Comparison of ENCODE assay signal across 1 cellular context in the genomic region with DNA sequence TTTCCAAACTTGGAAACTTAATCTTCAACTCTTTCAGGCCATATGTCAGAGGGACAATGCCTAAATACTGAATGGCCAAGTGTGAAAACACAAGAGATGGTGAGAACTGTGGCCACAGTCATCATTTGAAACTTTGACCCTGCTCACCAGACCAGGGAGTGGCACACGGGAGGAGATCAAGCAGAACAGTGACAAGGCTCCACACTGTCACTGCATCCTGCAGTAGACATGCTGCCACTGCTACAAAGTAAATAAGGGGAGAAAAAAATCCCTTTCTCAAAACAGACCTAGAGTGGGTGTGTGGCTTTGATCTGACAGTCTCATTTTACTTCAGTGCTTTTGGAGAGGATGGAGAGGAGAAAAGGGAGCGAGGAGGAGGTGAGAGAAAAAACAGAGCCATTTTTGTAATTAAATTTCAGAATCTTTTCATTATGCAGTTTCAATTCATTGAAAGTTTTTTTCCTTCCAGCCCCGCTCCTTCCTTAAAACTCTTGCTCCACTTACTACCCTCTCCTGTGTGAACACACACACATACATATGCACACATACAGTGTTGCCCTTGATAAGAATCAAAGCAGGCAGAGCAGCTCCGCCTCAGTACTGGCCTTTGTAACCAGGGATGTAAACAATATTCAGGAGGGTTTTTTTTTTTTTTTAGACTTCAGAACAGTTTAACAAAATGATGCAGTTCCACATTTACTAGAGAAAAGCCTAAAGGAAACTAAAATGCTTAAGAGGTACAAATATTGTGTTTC.
A peak's percentile ranks its signal among the peaks of the same experiment; 100 is the strongest.
TF ChIP-seq lines count a peak whose summit lies in the region.

No MANE protein-coding gene starts in this region.

TF ChIP-seq in GM12878, 131 proteins besides CTCF, POLR2A, EP300 and RAD21 (continued from another document and continues in another):
- TF ChIP-seq PBX3 (IDR thresholded peaks at IDR 0.05; ENCODE audit: insufficient replicate concordance, low read depth, low read length) (no peak), SREBF2 (IDR thresholded peaks at IDR 0.05; ENCODE audit: low read length) (no peak), IRF4 (IDR thresholded peaks at IDR 0.05; ENCODE audit: low read depth, low read length) (peak; percentile 78; the same call in 1 of the 2 replicates), CEBPB (IDR thresholded peaks at IDR 0.05; ENCODE audit: borderline replicate concordance in 1 of 2, low read depth in 2 of 2, low read length in 2 of 2) (0 out of 4 replicates have a peak, but pooled peaks of 1 of the 2 experiments have one; percentile 14), CHD1 (IDR thresholded peaks at IDR 0.05; ENCODE audit: low read depth, low read length) (no peak), JUNB (IDR thresholded peaks at IDR 0.05) (no peak; the same call in 1 of the 2 replicates), ZZZ3 (IDR thresholded peaks at IDR 0.05; ENCODE audit: control insufficient read depth, insufficient read length, low read depth) (no peak), CHD2 (IDR thresholded peaks at IDR 0.05; ENCODE audit: borderline replicate concordance, low read depth, low read length) (no peak), ZNF622 (IDR thresholded peaks at IDR 0.05) (no peak), YBX1 (IDR thresholded peaks at IDR 0.05) (no peak), CBX5 (IDR thresholded peaks at IDR 0.05; ENCODE audit: low read depth) (peak; percentile 53; the same call in 1 of the 2 replicates), E2F4 (IDR thresholded peaks at IDR 0.05; ENCODE audit: low read depth, low read length) (no peak), SPI1 (IDR thresholded peaks at IDR 0.05; ENCODE audit: borderline replicate concordance, insufficient read depth, low read depth, low read length) (no peak), BCL11A (IDR thresholded peaks at IDR 0.05; ENCODE audit: low read depth, low read length) (peak; percentile 28; the same call in 1 of the 2 replicates), STAT3 (IDR thresholded peaks at IDR 0.05; ENCODE audit: low read depth, low read length) (no peak), SIX5 (IDR thresholded peaks at IDR 0.05; ENCODE audit: low read depth, low read length, severe bottlenecking) (no peak), NFXL1 (IDR thresholded peaks at IDR 0.05; ENCODE audit: borderline replicate concordance) (no peak), ZNF384 (IDR thresholded peaks at IDR 0.05; ENCODE audit: borderline replicate concordance, low read depth, low read length) (peak; percentile 54), ZSCAN29 (IDR thresholded peaks at IDR 0.05) (no peak), ZBTB40 (IDR thresholded peaks at IDR 0.05; ENCODE audit: borderline replicate concordance) (no peak), TARDBP (IDR thresholded peaks at IDR 0.05; ENCODE audit: borderline replicate concordance) (no peak), MEF2A (IDR thresholded peaks at IDR 0.05; ENCODE audit: insufficient read depth, low read depth, low read length) (0 out of 2 replicates have a peak, but pooled peaks have one; percentile 13), SMAD5 (IDR thresholded peaks at IDR 0.05; ENCODE audit: low read depth) (no peak), DPF2 (IDR thresholded peaks at IDR 0.05) (0 out of 2 replicates have a peak, but pooled peaks have one; percentile 39), STAT1 (conservative IDR thresholded peaks at IDR 0.05) (no peak), BHLHE40 (IDR thresholded peaks at IDR 0.05; ENCODE audit: borderline replicate concordance in 1 of 2, low read depth in 2 of 2, low read length in 1 of 2) (peak; percentile 91 to 94), SMARCA5 (IDR thresholded peaks at IDR 0.05) (no peak), RAD51 (IDR thresholded peaks at IDR 0.05) (no peak), ZBED1 (IDR thresholded peaks at IDR 0.05; ENCODE audit: borderline replicate concordance) (peak; percentile 73; the same call in 1 of the 2 replicates), TCF12 (IDR thresholded peaks at IDR 0.05; ENCODE audit: low read depth, low read length) (no peak), BMI1 (IDR thresholded peaks at IDR 0.05; ENCODE audit: borderline replicate concordance) (no peak), WRNIP1 (IDR thresholded peaks at IDR 0.05; ENCODE audit: borderline replicate concordance, low read depth, low read length) (no peak), GATAD2B (conservative IDR thresholded peaks at IDR 0.05; ENCODE audit: low read depth) (peak; percentile 65; the same call in 1 of the 2 replicates), ZBTB33 (IDR thresholded peaks at IDR 0.05) (no peak), ZNF217 (IDR thresholded peaks at IDR 0.05) (no peak), FOXK2 (IDR thresholded peaks at IDR 0.05) (no peak), SRF (IDR thresholded peaks at IDR 0.05; ENCODE audit: low read depth in 2 of 2, low read length in 2 of 2) (no peak), YY1 (IDR thresholded peaks at IDR 0.05; ENCODE audit: low read depth, low read length) (no peak), PML (IDR thresholded peaks at IDR 0.05; ENCODE audit: low read length) (0 out of 2 replicates have a peak, but pooled peaks have one; percentile 39), POLR2AphosphoS5 (IDR thresholded peaks at IDR 0.05; ENCODE audit: low read length) (no peak), NFIC (IDR thresholded peaks at IDR 0.05; ENCODE audit: low read depth, low read length) (peak; percentile 69; the same call in 1 of the 2 replicates), LARP7 (IDR thresholded peaks at IDR 0.05) (no peak), KAT2A (conservative IDR thresholded peaks at IDR 0.05; ENCODE audit: control insufficient read depth, low read depth, low read length) (no peak)
- TF ChIP-seq, protein P1, sequence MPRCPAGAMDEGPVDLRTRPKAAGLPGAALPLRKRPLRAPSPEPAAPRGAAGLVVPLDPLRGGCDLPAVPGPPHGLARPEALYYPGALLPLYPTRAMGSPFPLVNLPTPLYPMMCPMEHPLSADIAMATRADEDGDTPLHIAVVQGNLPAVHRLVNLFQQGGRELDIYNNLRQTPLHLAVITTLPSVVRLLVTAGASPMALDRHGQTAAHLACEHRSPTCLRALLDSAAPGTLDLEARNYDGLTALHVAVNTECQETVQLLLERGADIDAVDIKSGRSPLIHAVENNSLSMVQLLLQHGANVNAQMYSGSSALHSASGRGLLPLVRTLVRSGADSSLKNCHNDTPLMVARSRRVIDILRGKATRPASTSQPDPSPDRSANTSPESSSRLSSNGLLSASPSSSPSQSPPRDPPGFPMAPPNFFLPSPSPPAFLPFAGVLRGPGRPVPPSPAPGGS (IDR thresholded peaks at IDR 0.05; ENCODE audit: borderline replicate concordance, insufficient read depth, low read depth, low read length, poor library complexity, severe bottlenecking), result peak; percentile 85
- TF ChIP-seq, protein P2, sequence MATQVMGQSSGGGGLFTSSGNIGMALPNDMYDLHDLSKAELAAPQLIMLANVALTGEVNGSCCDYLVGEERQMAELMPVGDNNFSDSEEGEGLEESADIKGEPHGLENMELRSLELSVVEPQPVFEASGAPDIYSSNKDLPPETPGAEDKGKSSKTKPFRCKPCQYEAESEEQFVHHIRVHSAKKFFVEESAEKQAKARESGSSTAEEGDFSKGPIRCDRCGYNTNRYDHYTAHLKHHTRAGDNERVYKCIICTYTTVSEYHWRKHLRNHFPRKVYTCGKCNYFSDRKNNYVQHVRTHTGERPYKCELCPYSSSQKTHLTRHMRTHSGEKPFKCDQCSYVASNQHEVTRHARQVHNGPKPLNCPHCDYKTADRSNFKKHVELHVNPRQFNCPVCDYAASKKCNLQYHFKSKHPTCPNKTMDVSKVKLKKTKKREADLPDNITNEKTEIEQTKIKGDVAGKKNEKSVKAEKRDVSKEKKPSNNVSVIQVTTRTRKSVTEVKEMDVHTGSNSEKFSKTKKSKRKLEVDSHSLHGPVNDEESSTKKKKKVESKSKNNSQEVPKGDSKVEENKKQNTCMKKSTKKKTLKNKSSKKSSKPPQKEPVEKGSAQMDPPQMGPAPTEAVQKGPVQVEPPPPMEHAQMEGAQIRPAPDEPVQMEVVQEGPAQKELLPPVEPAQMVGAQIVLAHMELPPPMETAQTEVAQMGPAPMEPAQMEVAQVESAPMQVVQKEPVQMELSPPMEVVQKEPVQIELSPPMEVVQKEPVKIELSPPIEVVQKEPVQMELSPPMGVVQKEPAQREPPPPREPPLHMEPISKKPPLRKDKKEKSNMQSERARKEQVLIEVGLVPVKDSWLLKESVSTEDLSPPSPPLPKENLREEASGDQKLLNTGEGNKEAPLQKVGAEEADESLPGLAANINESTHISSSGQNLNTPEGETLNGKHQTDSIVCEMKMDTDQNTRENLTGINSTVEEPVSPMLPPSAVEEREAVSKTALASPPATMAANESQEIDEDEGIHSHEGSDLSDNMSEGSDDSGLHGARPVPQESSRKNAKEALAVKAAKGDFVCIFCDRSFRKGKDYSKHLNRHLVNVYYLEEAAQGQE (IDR thresholded peaks at IDR 0.05; ENCODE audit: low read depth, low read length), result no peak
- TF ChIP-seq, protein P3, sequence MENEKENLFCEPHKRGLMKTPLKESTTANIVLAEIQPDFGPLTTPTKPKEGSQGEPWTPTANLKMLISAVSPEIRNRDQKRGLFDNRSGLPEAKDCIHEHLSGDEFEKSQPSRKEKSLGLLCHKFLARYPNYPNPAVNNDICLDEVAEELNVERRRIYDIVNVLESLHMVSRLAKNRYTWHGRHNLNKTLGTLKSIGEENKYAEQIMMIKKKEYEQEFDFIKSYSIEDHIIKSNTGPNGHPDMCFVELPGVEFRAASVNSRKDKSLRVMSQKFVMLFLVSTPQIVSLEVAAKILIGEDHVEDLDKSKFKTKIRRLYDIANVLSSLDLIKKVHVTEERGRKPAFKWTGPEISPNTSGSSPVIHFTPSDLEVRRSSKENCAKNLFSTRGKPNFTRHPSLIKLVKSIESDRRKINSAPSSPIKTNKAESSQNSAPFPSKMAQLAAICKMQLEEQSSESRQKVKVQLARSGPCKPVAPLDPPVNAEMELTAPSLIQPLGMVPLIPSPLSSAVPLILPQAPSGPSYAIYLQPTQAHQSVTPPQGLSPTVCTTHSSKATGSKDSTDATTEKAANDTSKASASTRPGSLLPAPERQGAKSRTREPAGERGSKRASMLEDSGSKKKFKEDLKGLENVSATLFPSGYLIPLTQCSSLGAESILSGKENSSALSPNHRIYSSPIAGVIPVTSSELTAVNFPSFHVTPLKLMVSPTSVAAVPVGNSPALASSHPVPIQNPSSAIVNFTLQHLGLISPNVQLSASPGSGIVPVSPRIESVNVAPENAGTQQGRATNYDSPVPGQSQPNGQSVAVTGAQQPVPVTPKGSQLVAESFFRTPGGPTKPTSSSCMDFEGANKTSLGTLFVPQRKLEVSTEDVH (IDR thresholded peaks at IDR 0.05; ENCODE audit: low read depth, partially characterized antibody), result no peak
